Comparison of ENCODE assay signal across 1 cellular context in the genomic region with DNA sequence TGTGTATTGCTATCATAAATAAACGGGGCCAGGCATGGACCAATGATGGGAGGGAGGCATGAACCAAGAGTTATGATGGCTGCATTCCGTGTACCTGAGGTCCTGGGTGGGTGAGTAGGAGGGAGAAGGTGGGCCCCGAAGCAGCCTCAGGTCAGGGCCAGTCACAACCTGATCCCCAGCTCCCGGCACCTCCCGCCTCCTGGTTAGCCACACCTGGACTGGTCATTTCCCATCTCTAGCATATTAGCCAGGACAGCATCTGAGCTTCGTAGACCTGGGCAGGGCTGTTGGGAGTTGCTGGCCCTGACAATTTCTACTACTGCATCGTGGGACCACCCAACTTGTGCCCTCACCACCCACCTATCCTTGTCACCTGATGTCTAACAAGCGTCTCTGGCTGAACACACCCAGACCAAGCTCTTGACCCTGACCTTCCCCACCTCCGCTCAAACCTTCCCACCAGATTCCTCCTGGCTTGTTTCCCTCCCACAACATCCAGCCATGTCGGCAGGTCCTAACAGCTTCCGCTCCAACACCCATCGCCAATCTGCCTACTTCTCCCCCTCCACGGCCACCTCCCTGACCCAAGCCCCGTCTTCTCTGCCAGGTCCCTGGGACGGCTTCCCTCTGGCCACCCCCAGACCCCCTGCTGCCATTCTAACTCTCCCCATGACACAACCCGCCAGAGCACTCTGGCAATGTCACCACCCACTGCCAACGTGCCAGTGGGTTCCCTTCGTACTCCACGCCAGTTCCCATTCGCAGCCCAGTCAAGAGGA.
TF ChIP-seq lines count a peak whose summit lies in the region.

No MANE protein-coding gene starts in this region.

TF ChIP-seq in WTC11, 78 proteins besides CTCF, POLR2A, EP300 and RAD21 (continued from another document):
- TF ChIP-seq TEAD4 (CRISPR knock-in tag; IDR thresholded peaks at IDR 0.05) = no peak
